In the genomic region with DNA sequence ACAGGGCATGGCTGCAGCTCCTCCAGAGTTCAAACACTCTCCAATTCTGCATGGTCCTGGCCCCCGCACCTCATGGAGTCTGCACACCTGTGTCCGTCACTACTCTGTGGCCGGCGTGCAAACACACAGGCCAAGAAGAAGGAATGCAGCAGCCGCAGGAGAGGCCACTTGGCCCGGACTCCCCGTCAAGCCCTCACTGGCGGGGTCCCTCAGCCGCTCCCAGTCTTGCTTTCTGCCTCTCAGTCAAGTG, we compare ENCODE assay signal across 13 cellular contexts. TPM values are rescaled to one million over a fixed set of nuclear protein-coding genes. Genes with fewer than 3 reads are reported as not detected.
DNase-seq lines count a peak whose midpoint lies in the region; ATAC-seq and TF ChIP-seq lines count a peak whose summit lies in the region.
"Had no signal": no experiment of that assay in that cellular context is flagged by ENCODE, and none has a peak within 500 bp of the region (broad histone marks: within the 10 kb centered on the region; RNA-seq: fewer than 3 reads in every experiment).

No MANE protein-coding gene starts in this region.

- H3K4me1 ChIP-seq in cardiac muscle cell (ENCODE audit: low read depth), result peaks cover 74% of the 10 kb centered on the region
- H3K4me1 ChIP-seq in parathyroid adenoma, result peaks cover 22% of the 10 kb centered on the region
- H3K4me1 ChIP-seq in uterus, result peaks cover 0 to 23% of the 10 kb centered on the region in 2 donors

- H3K36me3 ChIP-seq in cardiac muscle cell (no peaks in the 10 kb centered on the region), parathyroid adenoma (ENCODE audit: control insufficient read depth, insufficient read depth, low read length) (no peaks in the 10 kb centered on the region), uterus (no peaks in the 10 kb centered on the region)

- intact Hi-C loops in Right ventricle myocardium inferior (cut with DNase I), result no loop called here
- intact Hi-C loops in uterus (cut with DNase I; ENCODE audit: low total_unique reads), result no loop called here

- no peaks in the 10 kb centered on the region for H3K9me3 ChIP-seq in cardiac muscle cell (ENCODE audit: low read depth)
- H3K9me3 ChIP-seq in parathyroid adenoma (ENCODE audit: control insufficient read depth, low read length), result no peaks in the 10 kb centered on the region
- no peaks in the 10 kb centered on the region for H3K9me3 ChIP-seq in uterus

- DNase-seq in cardiac muscle cell (ENCODE audit: low read depth in 1 of 2, low spot score in 1 of 2) (no peak), Right ventricle myocardium inferior (ENCODE audit: missing footprints) (no peak), foreskin fibroblast (no peak), uterus (no peak), iPS-NIHi7 (ENCODE audit: extremely low spot score) (no peak), dermis blood vessel endothelial cell (no peak)
- DNase-seq: activated CD4-positive, alpha-beta T cell treated with anti-CD3 and anti-CD28 coated beads for 1 hour; activated T-cell treated with anti-CD3 and anti-CD28 coated beads, Interleukin-2, amount 50 U/mL, for 1 hour; NCI-H1436 treated with DMSO at 0.1 percent for 48 hours; stimulated activated CD4-positive, alpha-beta T cell treated with anti-CD3 and anti-CD28 coated beads, Interleukin-1b, Interleukin-23, amount 100 ng/mL, for 48 hours; stimulated activated naive B cell treated with anti-CD40 and anti-IgM and Interleukin-4, amounts not matched to agents 10 μg/mL and 1 μg/mL and 100 μg/mL, for 72 hours had no signal

- H3K4me2 ChIP-seq in parathyroid adenoma (ENCODE audit: low read length), result peak overlapping the region; percentile 24

- H3K4me3 ChIP-seq in cardiac muscle cell (peak overlapping the region; percentile 27), foreskin fibroblast (ENCODE audit: low read depth in 1 of 2, low read length in 2 of 2) (peak overlapping the region; percentile 16 to 30), parathyroid adenoma (ENCODE audit: low read depth, low read length) (no peak overlapping the region), uterus (no peak overlapping the region)

- ATAC-seq in Right ventricle myocardium inferior (no peak), GM21423 (IDR thresholded peaks at IDR 0.05; ENCODE audit: unreplicated experiment) (no peak)
- ATAC-seq: stimulated activated naive B cell treated with anti-CD40 and anti-IgM and Interleukin-4, amounts not matched to agents 10 μg/mL and 1 μg/mL and 100 μg/mL, for 72 hours had no signal

- no peaks in the 10 kb centered on the region for H3K27me3 ChIP-seq in cardiac muscle cell
- no peaks in the 10 kb centered on the region for H3K27me3 ChIP-seq in parathyroid adenoma (ENCODE audit: control insufficient read depth, insufficient read depth, low read length)
- H3K27me3 ChIP-seq in uterus, result no peaks in the 10 kb centered on the region

- TF ChIP-seq CTCF in cardiac muscle cell (IDR thresholded peaks at IDR 0.05; ENCODE audit: low read depth, low read length) (no peak), foreskin fibroblast (IDR thresholded peaks at IDR 0.05; ENCODE audit: low read depth, low read length) (no peak), parathyroid adenoma (IDR thresholded peaks at IDR 0.05) (no peak), uterus (IDR thresholded peaks at IDR 0.05) (no peak)

- H3K9ac ChIP-seq in parathyroid adenoma, result no peak overlapping the region

- no peak for TF ChIP-seq POLR2A in uterus (IDR thresholded peaks at IDR 0.05)

- no peak overlapping the region for H2AFZ ChIP-seq in parathyroid adenoma

- peak overlapping the region; percentile 79 for H3K27ac ChIP-seq in cardiac muscle cell
- no peak overlapping the region for H3K27ac ChIP-seq in parathyroid adenoma
- H3K27ac ChIP-seq in uterus, result peak overlapping the region; percentile 52 to 60

- no peaks in the 10 kb centered on the region for H3K79me2 ChIP-seq in parathyroid adenoma

RNA-seq across cellular contexts. Expression of a gene that starts 16.3 kb away (rescaled TPM):
- total RNA-seq in cardiac muscle cell, result 61.5 and 95.3 TPM in 2 replicates
- polyA plus RNA-seq in cardiac muscle cell, result 26.1 and 29.8 TPM in 2 replicates
- total RNA-seq in Right ventricle myocardium inferior, result 31.7 TPM
- 10 to 100 TPM in 3 of 4 donors, 1 to 10 TPM in 1; 6.1 to 81.2 (median 24.4) TPM for total RNA-seq in uterus
- total RNA-seq in dermis blood vessel endothelial cell, result 16.6 and 20.1 TPM in 2 replicates

Comparison
In these comparisons a context has a peak if more than half of its experiments do, and no peak if none do; other contexts are left out.
1. H3K4me3 ChIP-seq: peak in cardiac muscle cell (single experiment) and foreskin fibroblast (2 of 2); none in parathyroid adenoma (single experiment) and uterus (0 of 2).